8 cellular contexts compared by ENCODE assay signal in genomic region chr7:96709381-96710228, GRCh38. TPM values are rescaled to one million over a fixed set of nuclear protein-coding genes. Genes with fewer than 3 reads are reported as not detected.
DNase-seq lines count a peak whose midpoint lies in the region; ATAC-seq and TF ChIP-seq lines count a peak whose summit lies in the region.

Gene SEM1, minus strand, starts transcription at chr7:96709846. Its CDS starts 83 bp downstream, at chr7:96709763.

- peak; percentile 96 for ATAC-seq in GM21717 (IDR thresholded peaks at IDR 0.05; ENCODE audit: unreplicated experiment)
- peak; percentile 88 for ATAC-seq in activated T-helper 17 cell treated with anti-CD3 and anti-CD28 coated beads, Interleukin-2, amount 50 U/mL, for 72 hours (replicated peaks)
- ATAC-seq in natural killer cell, result peak; percentile 81 to 85 (median 84)

- H3K4me3 Mint-ChIP-seq in activated T-helper 17 cell treated with anti-CD3 and anti-CD28 coated beads, Interleukin-2, amount 50 U/mL, for 72 hours, result peak within 1 kb of the TSS; percentile 90
- H3K4me3 Mint-ChIP-seq in natural killer cell, result peak within 1 kb of the TSS; percentile 99

- in situ Hi-C loops in KBM-7 (cut with MboI; ENCODE audit: low pct_unique_long_range_greater_than_20kb, low sequenced_read_pairs), result no loop called here

- peaks cover 3% of the 10 kb centered on the region for H3K4me1 Mint-ChIP-seq in activated T-helper 17 cell treated with anti-CD3 and anti-CD28 coated beads, Interleukin-2, amount 50 U/mL, for 72 hours
- peaks cover 39 to 44% of the 10 kb centered on the region in 2 donors for H3K4me1 Mint-ChIP-seq in natural killer cell

- H3K36me3 Mint-ChIP-seq in activated T-helper 17 cell treated with anti-CD3 and anti-CD28 coated beads, Interleukin-2, amount 50 U/mL, for 72 hours (ENCODE audit: low read depth), result peaks cover 30% of the 10 kb centered on the region
- no peaks in the 10 kb centered on the region for H3K36me3 Mint-ChIP-seq in natural killer cell

- H3K27ac Mint-ChIP-seq in activated T-helper 17 cell treated with anti-CD3 and anti-CD28 coated beads, Interleukin-2, amount 50 U/mL, for 72 hours, result peak within 1 kb of the TSS; percentile 96
- peak within 1 kb of the TSS; percentile 95 to 98 for H3K27ac Mint-ChIP-seq in natural killer cell

- peaks cover 3% of the 10 kb centered on the region for H3K27me3 Mint-ChIP-seq in activated T-helper 17 cell treated with anti-CD3 and anti-CD28 coated beads, Interleukin-2, amount 50 U/mL, for 72 hours
- H3K27me3 Mint-ChIP-seq in natural killer cell (ENCODE audit: low read depth in 2 of 2), result peaks cover 10 to 19% of the 10 kb centered on the region in 2 donors

- H3K9me3 Mint-ChIP-seq in activated T-helper 17 cell treated with anti-CD3 and anti-CD28 coated beads, Interleukin-2, amount 50 U/mL, for 72 hours, result no peaks in the 10 kb centered on the region
- no peaks in the 10 kb centered on the region for H3K9me3 Mint-ChIP-seq in natural killer cell

- no peak for TF ChIP-seq CTCF in natural killer cell (IDR thresholded peaks at IDR 0.05)

- peak; percentile 85 for DNase-seq in DMS79 treated with DMSO at 0.1 percent for 48 hours (lab: John Stamatoyannopoulos, UW)
- peak; percentile 85 for DNase-seq in KBM-7
- peak; percentile 92 for DNase-seq in RKO (ENCODE audit: low spot score)
- peak; percentile 89 for DNase-seq in fibroblast of peridontal ligament (ENCODE audit: extremely low read depth)
- DNase-seq in natural killer cell, result peak; percentile 59
- peak; percentile 65 for DNase-seq in stimulated activated naive CD4-positive, alpha-beta T cell treated with Interleukin-2 at 50 U/mL for 16 hours (lab: John Stamatoyannopoulos, UW)

- intact Hi-C loops in natural killer cell (cut with micrococcal nuclease), result no loop called here

RNA-seq across cellular contexts. Expression of gene SEM1, which starts in this region (rescaled TPM):
- 10 to 100 TPM; 23.5 to 28.2 TPM for total RNA-seq in activated T-helper 17 cell treated with anti-CD3 and anti-CD28 coated beads, Interleukin-2, amount 50 U/mL, for 72 hours
- total RNA-seq in natural killer cell, result 10 to 100 TPM; 17.0 to 22.7 (median 17.4) TPM

Comparison
In these comparisons a context has a peak if more than half of its experiments do, and no peak if none do; other contexts are left out.
1. Peak in every context shown above with its lines: DNase-seq and ATAC-seq.